In the genomic region with DNA sequence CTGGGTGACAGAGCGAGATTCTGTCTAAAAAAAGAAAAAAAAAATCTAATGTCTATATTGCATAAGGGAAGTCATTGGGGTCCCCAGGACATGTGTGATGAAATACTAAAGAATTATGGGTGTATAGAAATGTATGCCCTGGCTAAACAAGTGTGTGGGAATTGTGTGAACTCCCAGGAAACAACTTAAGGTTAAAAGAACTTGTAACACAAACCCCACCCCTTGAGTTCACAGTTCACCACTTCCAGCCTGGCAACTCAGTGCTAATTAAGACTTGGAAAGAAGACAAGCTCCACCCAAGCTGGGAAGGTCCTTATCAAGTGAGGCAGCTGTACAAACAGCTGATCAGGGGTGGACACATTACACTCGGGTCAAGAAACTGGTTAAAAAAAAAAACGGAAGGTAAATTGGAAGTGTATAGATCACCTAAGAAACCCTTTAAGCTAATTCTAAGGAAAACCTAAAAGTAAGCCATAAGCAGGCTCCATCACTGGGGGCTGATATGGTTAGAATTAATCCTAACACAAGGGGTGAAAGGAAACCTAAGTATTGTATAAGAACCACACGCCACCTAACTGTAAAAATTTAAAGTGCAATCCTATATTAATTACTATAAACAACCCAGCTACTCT, we compare ENCODE assay signal across 1 cellular context.
TF ChIP-seq lines count a peak whose summit lies in the region.

No MANE protein-coding gene starts in this region.

TF ChIP-seq in K562, 482 proteins besides CTCF, POLR2A, EP300 and RAD21 (continued from another document and continues in another):
- TF ChIP-seq, protein P1, sequence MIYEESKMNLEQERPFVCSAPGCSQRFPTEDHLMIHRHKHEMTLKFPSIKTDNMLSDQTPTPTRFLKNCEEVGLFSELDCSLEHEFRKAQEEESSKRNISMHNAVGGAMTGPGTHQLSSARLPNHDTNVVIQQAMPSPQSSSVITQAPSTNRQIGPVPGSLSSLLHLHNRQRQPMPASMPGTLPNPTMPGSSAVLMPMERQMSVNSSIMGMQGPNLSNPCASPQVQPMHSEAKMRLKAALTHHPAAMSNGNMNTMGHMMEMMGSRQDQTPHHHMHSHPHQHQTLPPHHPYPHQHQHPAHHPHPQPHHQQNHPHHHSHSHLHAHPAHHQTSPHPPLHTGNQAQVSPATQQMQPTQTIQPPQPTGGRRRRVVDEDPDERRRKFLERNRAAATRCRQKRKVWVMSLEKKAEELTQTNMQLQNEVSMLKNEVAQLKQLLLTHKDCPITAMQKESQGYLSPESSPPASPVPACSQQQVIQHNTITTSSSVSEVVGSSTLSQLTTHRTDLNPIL (CRISPR knock-in tag; IDR thresholded peaks at IDR 0.05): 0 out of 2 replicates have a peak, but pooled peaks have one; percentile 37
- no peak for TF ChIP-seq CSDE1 (IDR thresholded peaks at IDR 0.05)
- no peak for TF ChIP-seq ZNF444 (CRISPR knock-in tag; IDR thresholded peaks at IDR 0.05)
- TF ChIP-seq, protein P2, sequence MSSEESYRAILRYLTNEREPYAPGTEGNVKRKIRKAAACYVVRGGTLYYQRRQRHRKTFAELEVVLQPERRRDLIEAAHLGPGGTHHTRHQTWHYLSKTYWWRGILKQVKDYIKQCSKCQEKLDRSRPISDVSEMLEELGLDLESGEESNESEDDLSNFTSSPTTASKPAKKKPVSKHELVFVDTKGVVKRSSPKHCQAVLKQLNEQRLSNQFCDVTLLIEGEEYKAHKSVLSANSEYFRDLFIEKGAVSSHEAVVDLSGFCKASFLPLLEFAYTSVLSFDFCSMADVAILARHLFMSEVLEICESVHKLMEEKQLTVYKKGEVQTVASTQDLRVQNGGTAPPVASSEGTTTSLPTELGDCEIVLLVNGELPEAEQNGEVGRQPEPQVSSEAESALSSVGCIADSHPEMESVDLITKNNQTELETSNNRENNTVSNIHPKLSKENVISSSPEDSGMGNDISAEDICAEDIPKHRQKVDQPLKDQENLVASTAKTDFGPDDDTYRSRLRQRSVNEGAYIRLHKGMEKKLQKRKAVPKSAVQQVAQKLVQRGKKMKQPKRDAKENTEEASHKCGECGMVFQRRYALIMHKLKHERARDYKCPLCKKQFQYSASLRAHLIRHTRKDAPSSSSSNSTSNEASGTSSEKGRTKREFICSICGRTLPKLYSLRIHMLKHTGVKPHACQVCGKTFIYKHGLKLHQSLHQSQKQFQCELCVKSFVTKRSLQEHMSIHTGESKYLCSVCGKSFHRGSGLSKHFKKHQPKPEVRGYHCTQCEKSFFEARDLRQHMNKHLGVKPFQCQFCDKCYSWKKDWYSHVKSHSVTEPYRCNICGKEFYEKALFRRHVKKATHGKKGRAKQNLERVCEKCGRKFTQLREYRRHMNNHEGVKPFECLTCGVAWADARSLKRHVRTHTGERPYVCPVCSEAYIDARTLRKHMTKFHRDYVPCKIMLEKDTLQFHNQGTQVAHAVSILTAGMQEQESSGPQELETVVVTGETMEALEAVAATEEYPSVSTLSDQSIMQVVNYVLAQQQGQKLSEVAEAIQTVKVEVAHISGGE (CRISPR knock-in tag; IDR thresholded peaks at IDR 0.05): no peak; a peak in 1 of 6 replicates
- no peak for TF ChIP-seq RFX1 (IDR thresholded peaks at IDR 0.05)
- 0 out of 2 replicates have a peak, but pooled peaks have one; percentile 59 for TF ChIP-seq ZNF561 (CRISPR knock-in tag; conservative IDR thresholded peaks at IDR 0.05)
- TF ChIP-seq MTA3 (IDR thresholded peaks at IDR 0.05; ENCODE audit: borderline replicate concordance): peak; percentile 85
- TF ChIP-seq ZNF75A (CRISPR knock-in tag; IDR thresholded peaks at IDR 0.05): no peak
- TF ChIP-seq CREBBP (IDR thresholded peaks at IDR 0.05; ENCODE audit: low read depth, low read length): no peak
- no peak for TF ChIP-seq FIP1L1 (IDR thresholded peaks at IDR 0.05; ENCODE audit: low read depth, low read length, poor library complexity, severe bottlenecking)
- TF ChIP-seq MYNN (IDR thresholded peaks at IDR 0.05): peak; percentile 90; the same call in 1 of the 2 replicates
- TF ChIP-seq MYNN (CRISPR knock-in tag; IDR thresholded peaks at IDR 0.05): no peak
- TF ChIP-seq MTA1 (IDR thresholded peaks at IDR 0.05; ENCODE audit: borderline replicate concordance): peak; percentile 69; the same call in 1 of the 2 replicates
- no peak for TF ChIP-seq SRSF9 (IDR thresholded peaks at IDR 0.05; ENCODE audit: borderline replicate concordance, low read depth, low read length)
- TF ChIP-seq, protein P3, sequence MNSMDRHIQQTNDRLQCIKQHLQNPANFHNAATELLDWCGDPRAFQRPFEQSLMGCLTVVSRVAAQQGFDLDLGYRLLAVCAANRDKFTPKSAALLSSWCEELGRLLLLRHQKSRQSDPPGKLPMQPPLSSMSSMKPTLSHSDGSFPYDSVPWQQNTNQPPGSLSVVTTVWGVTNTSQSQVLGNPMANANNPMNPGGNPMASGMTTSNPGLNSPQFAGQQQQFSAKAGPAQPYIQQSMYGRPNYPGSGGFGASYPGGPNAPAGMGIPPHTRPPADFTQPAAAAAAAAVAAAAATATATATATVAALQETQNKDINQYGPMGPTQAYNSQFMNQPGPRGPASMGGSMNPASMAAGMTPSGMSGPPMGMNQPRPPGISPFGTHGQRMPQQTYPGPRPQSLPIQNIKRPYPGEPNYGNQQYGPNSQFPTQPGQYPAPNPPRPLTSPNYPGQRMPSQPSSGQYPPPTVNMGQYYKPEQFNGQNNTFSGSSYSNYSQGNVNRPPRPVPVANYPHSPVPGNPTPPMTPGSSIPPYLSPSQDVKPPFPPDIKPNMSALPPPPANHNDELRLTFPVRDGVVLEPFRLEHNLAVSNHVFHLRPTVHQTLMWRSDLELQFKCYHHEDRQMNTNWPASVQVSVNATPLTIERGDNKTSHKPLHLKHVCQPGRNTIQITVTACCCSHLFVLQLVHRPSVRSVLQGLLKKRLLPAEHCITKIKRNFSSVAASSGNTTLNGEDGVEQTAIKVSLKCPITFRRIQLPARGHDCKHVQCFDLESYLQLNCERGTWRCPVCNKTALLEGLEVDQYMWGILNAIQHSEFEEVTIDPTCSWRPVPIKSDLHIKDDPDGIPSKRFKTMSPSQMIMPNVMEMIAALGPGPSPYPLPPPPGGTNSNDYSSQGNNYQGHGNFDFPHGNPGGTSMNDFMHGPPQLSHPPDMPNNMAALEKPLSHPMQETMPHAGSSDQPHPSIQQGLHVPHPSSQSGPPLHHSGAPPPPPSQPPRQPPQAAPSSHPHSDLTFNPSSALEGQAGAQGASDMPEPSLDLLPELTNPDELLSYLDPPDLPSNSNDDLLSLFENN (IDR thresholded peaks at IDR 0.05; ENCODE audit: low read depth in 2 of 2, low read length in 2 of 2): peak in 1 of 2 experiments; percentile 60; a peak in 1 of 4 replicates
- TF ChIP-seq ZNF695 (CRISPR knock-in tag; IDR thresholded peaks at IDR 0.05): no peak
- TF ChIP-seq BRD4 (IDR thresholded peaks at IDR 0.05): no peak
- TF ChIP-seq MECOM (CRISPR knock-in tag; IDR thresholded peaks at IDR 0.05): no peak
- TF ChIP-seq SMAD2 (IDR thresholded peaks at IDR 0.05; ENCODE audit: low read depth, low read length): no peak
- peak; percentile 98 for TF ChIP-seq TAF9B (IDR thresholded peaks at IDR 0.05; ENCODE audit: partially characterized antibody)
- TF ChIP-seq GABPB2 (CRISPR knock-in tag; conservative IDR thresholded peaks at IDR 0.05): no peak
- no peak for TF ChIP-seq HMG20A (CRISPR knock-in tag; conservative IDR thresholded peaks at IDR 0.05)
- TF ChIP-seq ZSCAN32 (CRISPR knock-in tag; IDR thresholded peaks at IDR 0.05): 0 out of 2 replicates have a peak, but pooled peaks have one; percentile 36
- peak; percentile 50; the same call in 1 of the 2 replicates for TF ChIP-seq GATAD2B (IDR thresholded peaks at IDR 0.05; ENCODE audit: borderline replicate concordance)
- TF ChIP-seq SP2 (IDR thresholded peaks at IDR 0.05; ENCODE audit: extremely low read depth, low read depth, low read length, poor library complexity, severe bottlenecking): no peak
- TF ChIP-seq IFI16 (CRISPR knock-in tag; IDR thresholded peaks at IDR 0.05): no peak
- TF ChIP-seq CBFA2T2 (conservative IDR thresholded peaks at IDR 0.05): peak; percentile 91
- peak in 1 of 2 experiments; percentile 70; a peak in 2 of 4 replicates for TF ChIP-seq RCOR1 (IDR thresholded peaks at IDR 0.05; ENCODE audit: borderline replicate concordance in 1 of 2, low read depth in 2 of 2, low read length in 2 of 2)
- TF ChIP-seq ARID2 (IDR thresholded peaks at IDR 0.05): no peak; the same call in 1 of the 2 replicates
- no peak; the same call in 1 of the 2 replicates for TF ChIP-seq FOSL1 (tag; conservative IDR thresholded peaks at IDR 0.05)
- TF ChIP-seq, protein P4, sequence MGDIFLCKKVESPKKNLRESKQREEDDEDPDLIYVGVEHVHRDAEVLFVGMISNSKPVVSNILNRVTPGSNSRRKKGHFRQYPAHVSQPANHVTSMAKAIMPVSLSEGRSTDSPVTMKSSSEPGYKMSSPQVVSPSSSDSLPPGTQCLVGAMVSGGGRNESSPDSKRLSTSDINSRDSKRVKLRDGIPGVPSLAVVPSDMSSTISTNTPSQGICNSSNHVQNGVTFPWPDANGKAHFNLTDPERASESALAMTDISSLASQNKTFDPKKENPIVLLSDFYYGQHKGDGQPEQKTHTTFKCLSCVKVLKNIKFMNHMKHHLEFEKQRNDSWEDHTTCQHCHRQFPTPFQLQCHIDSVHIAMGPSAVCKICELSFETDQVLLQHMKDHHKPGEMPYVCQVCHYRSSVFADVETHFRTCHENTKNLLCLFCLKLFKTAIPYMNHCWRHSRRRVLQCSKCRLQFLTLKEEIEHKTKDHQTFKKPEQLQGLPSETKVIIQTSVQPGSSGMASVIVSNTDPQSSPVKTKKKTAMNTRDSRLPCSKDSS (IDR thresholded peaks at IDR 0.05; ENCODE audit: low read depth, partially characterized antibody): no peak
- no peak for TF ChIP-seq MYBL2 (IDR thresholded peaks at IDR 0.05; ENCODE audit: low read depth)
- TF ChIP-seq MYBL2 (CRISPR knock-in tag; IDR thresholded peaks at IDR 0.05; ENCODE audit: borderline replicate concordance): no peak
- TF ChIP-seq ZNF830 (CRISPR knock-in tag; IDR thresholded peaks at IDR 0.05): no peak
- TF ChIP-seq, protein P5, sequence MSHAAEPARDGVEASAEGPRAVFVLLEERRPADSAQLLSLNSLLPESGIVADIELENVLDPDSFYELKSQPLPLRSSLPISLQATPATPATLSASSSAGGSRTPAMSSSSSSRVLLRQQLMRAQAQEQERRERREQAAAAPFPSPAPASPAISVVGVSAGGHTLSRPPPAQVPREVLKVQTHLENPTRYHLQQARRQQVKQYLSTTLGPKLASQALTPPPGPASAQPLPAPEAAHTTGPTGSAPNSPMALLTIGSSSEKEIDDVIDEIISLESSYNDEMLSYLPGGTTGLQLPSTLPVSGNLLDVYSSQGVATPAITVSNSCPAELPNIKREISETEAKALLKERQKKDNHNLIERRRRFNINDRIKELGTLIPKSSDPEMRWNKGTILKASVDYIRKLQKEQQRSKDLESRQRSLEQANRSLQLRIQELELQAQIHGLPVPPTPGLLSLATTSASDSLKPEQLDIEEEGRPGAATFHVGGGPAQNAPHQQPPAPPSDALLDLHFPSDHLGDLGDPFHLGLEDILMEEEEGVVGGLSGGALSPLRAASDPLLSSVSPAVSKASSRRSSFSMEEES (CRISPR knock-in tag; IDR thresholded peaks at IDR 0.05): no peak
- peak; percentile 51; the same call in 1 of the 2 replicates for TF ChIP-seq CTBP1 (IDR thresholded peaks at IDR 0.05; ENCODE audit: borderline replicate concordance)
- TF ChIP-seq MCM3 (IDR thresholded peaks at IDR 0.05): no peak
- TF ChIP-seq, protein P6, sequence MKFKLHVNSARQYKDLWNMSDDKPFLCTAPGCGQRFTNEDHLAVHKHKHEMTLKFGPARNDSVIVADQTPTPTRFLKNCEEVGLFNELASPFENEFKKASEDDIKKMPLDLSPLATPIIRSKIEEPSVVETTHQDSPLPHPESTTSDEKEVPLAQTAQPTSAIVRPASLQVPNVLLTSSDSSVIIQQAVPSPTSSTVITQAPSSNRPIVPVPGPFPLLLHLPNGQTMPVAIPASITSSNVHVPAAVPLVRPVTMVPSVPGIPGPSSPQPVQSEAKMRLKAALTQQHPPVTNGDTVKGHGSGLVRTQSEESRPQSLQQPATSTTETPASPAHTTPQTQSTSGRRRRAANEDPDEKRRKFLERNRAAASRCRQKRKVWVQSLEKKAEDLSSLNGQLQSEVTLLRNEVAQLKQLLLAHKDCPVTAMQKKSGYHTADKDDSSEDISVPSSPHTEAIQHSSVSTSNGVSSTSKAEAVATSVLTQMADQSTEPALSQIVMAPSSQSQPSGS (CRISPR knock-in tag; IDR thresholded peaks at IDR 0.05): no peak
- TF ChIP-seq, protein P7, sequence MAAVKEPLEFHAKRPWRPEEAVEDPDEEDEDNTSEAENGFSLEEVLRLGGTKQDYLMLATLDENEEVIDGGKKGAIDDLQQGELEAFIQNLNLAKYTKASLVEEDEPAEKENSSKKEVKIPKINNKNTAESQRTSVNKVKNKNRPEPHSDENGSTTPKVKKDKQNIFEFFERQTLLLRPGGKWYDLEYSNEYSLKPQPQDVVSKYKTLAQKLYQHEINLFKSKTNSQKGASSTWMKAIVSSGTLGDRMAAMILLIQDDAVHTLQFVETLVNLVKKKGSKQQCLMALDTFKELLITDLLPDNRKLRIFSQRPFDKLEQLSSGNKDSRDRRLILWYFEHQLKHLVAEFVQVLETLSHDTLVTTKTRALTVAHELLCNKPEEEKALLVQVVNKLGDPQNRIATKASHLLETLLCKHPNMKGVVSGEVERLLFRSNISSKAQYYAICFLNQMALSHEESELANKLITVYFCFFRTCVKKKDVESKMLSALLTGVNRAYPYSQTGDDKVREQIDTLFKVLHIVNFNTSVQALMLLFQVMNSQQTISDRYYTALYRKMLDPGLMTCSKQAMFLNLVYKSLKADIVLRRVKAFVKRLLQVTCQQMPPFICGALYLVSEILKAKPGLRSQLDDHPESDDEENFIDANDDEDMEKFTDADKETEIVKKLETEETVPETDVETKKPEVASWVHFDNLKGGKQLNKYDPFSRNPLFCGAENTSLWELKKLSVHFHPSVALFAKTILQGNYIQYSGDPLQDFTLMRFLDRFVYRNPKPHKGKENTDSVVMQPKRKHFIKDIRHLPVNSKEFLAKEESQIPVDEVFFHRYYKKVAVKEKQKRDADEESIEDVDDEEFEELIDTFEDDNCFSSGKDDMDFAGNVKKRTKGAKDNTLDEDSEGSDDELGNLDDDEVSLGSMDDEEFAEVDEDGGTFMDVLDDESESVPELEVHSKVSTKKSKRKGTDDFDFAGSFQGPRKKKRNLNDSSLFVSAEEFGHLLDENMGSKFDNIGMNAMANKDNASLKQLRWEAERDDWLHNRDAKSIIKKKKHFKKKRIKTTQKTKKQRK (IDR thresholded peaks at IDR 0.05; ENCODE audit: borderline replicate concordance, low read depth, low read length): no peak
